17 cellular contexts compared by ENCODE assay signal in genomic region chr20:61744691-61745396, GRCh38.
A peak's percentile ranks its signal among the peaks of the same experiment; 100 is the strongest.
DNase-seq lines count a peak whose midpoint lies in the region; ATAC-seq and TF ChIP-seq lines count a peak whose summit lies in the region.
"Had no signal": no experiment of that assay in that cellular context is flagged by ENCODE, and none has a peak within 500 bp of the region (broad histone marks: within the 10 kb centered on the region; RNA-seq: fewer than 3 reads in every experiment).

No MANE protein-coding gene starts in this region.

- H3K4me2 ChIP-seq in fibroblast of lung (ENCODE audit: extremely low read depth, insufficient read depth, low read length), result no peak overlapping the region

- H3K9ac ChIP-seq in fibroblast of lung (ENCODE audit: insufficient read depth, low read length), result no peak overlapping the region

- H3K36me3 ChIP-seq in fibroblast of lung (ENCODE audit: control insufficient read depth, insufficient read depth, low read length), result no peaks in the 10 kb centered on the region
- H3K36me3 ChIP-seq: ascending aorta, gastroesophageal sphincter, thyroid gland had no signal

- H3K4me3 Mint-ChIP-seq in neural crest cell, result no peak overlapping the region
- H3K4me3 Mint-ChIP-seq: activated CD8-positive, alpha-beta T cell treated with anti-CD3 and anti-CD28 coated beads for 36 hours; effector memory CD8-positive, alpha-beta T cell; naive thymus-derived CD4-positive, alpha-beta T cell had no signal

- peak overlapping the region; percentile 30 for H3K27ac Mint-ChIP-seq in neural crest cell (ENCODE audit: unreplicated experiment)
- H3K27ac Mint-ChIP-seq: activated CD8-positive, alpha-beta T cell treated with anti-CD3 and anti-CD28 coated beads for 36 hours; effector memory CD8-positive, alpha-beta T cell; naive thymus-derived CD4-positive, alpha-beta T cell had no signal

- DNase-seq in EL (peak; percentile 6), NCI-H226 (peak; percentile 71), fibroblast of lung (ENCODE audit: low read depth in 2 of 2) (peak; percentile 62 to 82), neural crest cell (ENCODE audit: low read depth, low spot score) (no peak), SKM-1 treated with dmso at 0.1 percent for 144 hours (lab: John Stamatoyannopoulos, UW; ENCODE audit: unreplicated experiment) (no peak), cortex of kidney (lab: John Stamatoyannopoulos, UW) (no peak)
- DNase-seq: activated CD8-positive, alpha-beta T cell treated with anti-CD3 and anti-CD28 coated beads for 36 hours; effector memory CD8-positive, alpha-beta T cell; naive thymus-derived CD4-positive, alpha-beta T cell; NCI-H1048; stimulated activated CD4-positive, alpha-beta T cell treated with anti-CD3 and anti-CD28 coated beads, Interleukin-2, amount 100 ng/mL, for 24 hours; thyroid gland had no signal

- H3K79me2 ChIP-seq in fibroblast of lung (ENCODE audit: control insufficient read depth, insufficient read depth, low read length), result no peaks in the 10 kb centered on the region

- H3K9me3 Mint-ChIP-seq in neural crest cell, result no peaks in the 10 kb centered on the region
- H3K9me3 Mint-ChIP-seq: activated CD8-positive, alpha-beta T cell treated with anti-CD3 and anti-CD28 coated beads for 36 hours; effector memory CD8-positive, alpha-beta T cell had no signal

- H3K4me1 ChIP-seq in fibroblast of lung (ENCODE audit: control insufficient read depth, extremely low read depth, insufficient read depth, low read length), result no peaks in the 10 kb centered on the region
- H3K4me1 ChIP-seq: ascending aorta, gastroesophageal sphincter, thyroid gland had no signal

- H3K27me3 ChIP-seq in fibroblast of lung (ENCODE audit: control insufficient read depth, insufficient read depth, low read length), result no peaks in the 10 kb centered on the region
- H3K27me3 ChIP-seq: ascending aorta, thyroid gland had no signal

- no peak overlapping the region for H3K27ac ChIP-seq in fibroblast of lung (ENCODE audit: insufficient read depth, low read length)
- H3K27ac ChIP-seq: ascending aorta, C4-2B, gastroesophageal sphincter, thyroid gland had no signal

- ATAC-seq in GM21423 (IDR thresholded peaks at IDR 0.05; ENCODE audit: unreplicated experiment), result no peak
- ATAC-seq in HG02759 (IDR thresholded peaks at IDR 0.05; ENCODE audit: unreplicated experiment), result no peak
- ATAC-seq: activated CD8-positive, alpha-beta T cell treated with anti-CD3 and anti-CD28 coated beads for 36 hours; effector memory CD8-positive, alpha-beta T cell; gastroesophageal sphincter; naive thymus-derived CD4-positive, alpha-beta T cell had no signal

- peaks cover 2% of the 10 kb centered on the region for H3K36me3 Mint-ChIP-seq in neural crest cell (ENCODE audit: low read depth)

- TF ChIP-seq CTCF in fibroblast of lung (conservative IDR thresholded peaks at IDR 0.05 in 1 of 2, IDR thresholded peaks at IDR 0.05 in 1 of 2; ENCODE audit: low read depth in 1 of 2, low read length in 2 of 2) (no peak), neural crest cell (conservative IDR thresholded peaks at IDR 0.05) (no peak)

- no peaks in the 10 kb centered on the region for H3K27me3 Mint-ChIP-seq in neural crest cell (ENCODE audit: low read depth)
- H3K27me3 Mint-ChIP-seq: activated CD8-positive, alpha-beta T cell treated with anti-CD3 and anti-CD28 coated beads for 36 hours had no signal

- no peaks in the 10 kb centered on the region for H3K9me3 ChIP-seq in fibroblast of lung (ENCODE audit: control insufficient read depth, insufficient read depth, low read depth, low read length)
- H3K9me3 ChIP-seq: ascending aorta, thyroid gland had no signal

- peaks cover 4% of the 10 kb centered on the region for H3K4me1 Mint-ChIP-seq in neural crest cell
- H3K4me1 Mint-ChIP-seq: naive thymus-derived CD4-positive, alpha-beta T cell had no signal

- H2AFZ ChIP-seq in fibroblast of lung (ENCODE audit: low read length), result no peak overlapping the region

- no peak overlapping the region for H3K4me3 ChIP-seq in fibroblast of lung (replicated peaks in 1 of 4; ENCODE audit: control extremely low read depth in 1 of 4, insufficient read depth in 1 of 4, low read depth in 3 of 4, low read length in 4 of 4)
- H3K4me3 ChIP-seq: ascending aorta, gastroesophageal sphincter, thyroid gland had no signal

- H4K20me1 ChIP-seq in fibroblast of lung (ENCODE audit: control insufficient read depth, extremely low read depth, insufficient read depth, low read length), result no peaks in the 10 kb centered on the region

Comparison
In these comparisons a context has a peak if more than half of its experiments do, and no peak if none do; other contexts are left out.
1. DNase-seq: peak in EL (single experiment), NCI-H226 (single experiment) and fibroblast of lung (2 of 2); none in neural crest cell (single experiment), SKM-1 treated with dmso at 0.1 percent for 144 hours (single experiment) and cortex of kidney (single experiment).